25 cellular contexts compared by ENCODE assay signal in genomic region chr5:5348135-5348534, GRCh38.
DNase-seq lines count a peak whose midpoint lies in the region; ATAC-seq, FAIRE-seq and TF ChIP-seq lines count a peak whose summit lies in the region.
"Had no signal": no experiment of that assay in that cellular context is flagged by ENCODE, and none has a peak within 500 bp of the region (broad histone marks: within the 10 kb centered on the region; RNA-seq: fewer than 3 reads in every experiment).

No MANE protein-coding gene starts in this region.

- H3K79me2 ChIP-seq in HepG2 (ENCODE audit: insufficient read depth, low read length): no peaks in the 10 kb centered on the region

- TF ChIP-seq EP300 in HepG2 (IDR thresholded peaks at IDR 0.05; ENCODE audit: low read depth in 2 of 2, low read length in 2 of 2) (no peak), HepG2 (CRISPR knock-in tag; IDR thresholded peaks at IDR 0.05; ENCODE audit: borderline replicate concordance) (no peak), esophagus muscularis mucosa (IDR thresholded peaks at IDR 0.05) (no peak)

- BruUV-seq in HepG2 (replicated peaks; lab: Mats Ljungman, UMichigan): no TSS peak

- H3K4me3 Mint-ChIP-seq in WTC11: no peak overlapping the region
- H3K4me3 Mint-ChIP-seq: activated CD4-positive, alpha-beta T cell treated with anti-CD3 and anti-CD28 coated beads, Interleukin-2, amount 10 ng/mL, durations not matched to agents 24 days and 14 days; activated T-helper 1 cell treated with anti-CD3 and anti-CD28 coated beads, Interleukin-12 subunit alpha, Interleukin-12 subunit beta, Interleukin-2, Interleukin-4 antibody, amounts not matched to agents 30 ng/mL and 10 ng/mL and 1 ng/mL, durations not matched to agents 14 hours and 24 hours and 36 hours; stimulated activated naive CD8-positive, alpha-beta T cell treated with anti-CD3 and anti-CD28 coated beads, Interleukin-15, Interleukin-2, amounts not matched to agents 100 ng/mL and 50 ng/mL, for 24 hours; T-helper 2 cell treated with Interferon-gamma antibody and Interleukin-4, amounts not matched to agents 5 μg/mL and 100 μg/mL, for 36 hours had no signal

- TF ChIP-seq RAD21 in HepG2 (CRISPR knock-in tag; IDR thresholded peaks at IDR 0.05): no peak

- no peaks in the 10 kb centered on the region for H3K36me3 Mint-ChIP-seq in WTC11
- H3K36me3 Mint-ChIP-seq: activated naive CD4-positive, alpha-beta T cell treated with anti-CD3 and anti-CD28 coated beads, Interleukin-2, amount 50 U/mL, for 72 hours; IgD-negative memory B cell had no signal

- ATAC-seq in WTC11: peak; percentile 74
- ATAC-seq in HepG2: no peak
- ATAC-seq: activated naive CD4-positive, alpha-beta T cell treated with anti-CD3 and anti-CD28 coated beads, Interleukin-2, amount 50 U/mL, for 72 hours; foreskin keratinocyte; left colon had no signal

- CTCF ChIA-PET in WTC11 (lab: Charles Lee): no interaction called here
- CTCF ChIA-PET in HepG2 (lab: Yijun Ruan, JAX; ENCODE audit: low intra/inter-chr PET ratio, low total read pairs): no interaction called here

- peak overlapping the region; percentile 50 for H3K9ac ChIP-seq in BLaER1
- no peak overlapping the region for H3K9ac ChIP-seq in HepG2 (ENCODE audit: insufficient read depth, low read depth, low read length)
- H3K9ac ChIP-seq: SK-N-SH had no signal

- DNase-seq in G401 (ENCODE audit: low spot score) (peak; percentile 92), WTC11 (ENCODE audit: low spot score) (no peak), HepG2 (ENCODE audit: low spot score) (no peak), nucleus accumbens (lab: John Stamatoyannopoulos, UW) (no peak), NCI-H1694 treated with DMSO at 0.1 percent for 48 hours (lab: John Stamatoyannopoulos, UW) (no peak), esophagus muscularis mucosa (ENCODE audit: extremely low spot score) (no peak), SKM-1 (lab: John Stamatoyannopoulos, UW; ENCODE audit: unreplicated experiment) (no peak)
- DNase-seq: activated CD4-positive, alpha-beta T cell treated with anti-CD3 and anti-CD28 coated beads, Interleukin-2, amount 10 ng/mL, durations not matched to agents 24 days and 14 days; effector CD8-positive, alpha-beta T cell; EL; foreskin keratinocyte; left colon; NCI-H1436; NCI-H524; retina; SK-N-SH; stimulated activated CD4-positive, alpha-beta T cell treated with anti-CD3 and anti-CD28 coated beads, Interleukin-12 subunit alpha, Interleukin-12 subunit beta, amount 100 ng/mL, for 4 hours had no signal

- POLR2A ChIA-PET in WTC11 (lab: Charles Lee) (no interaction called here), HepG2 (lab: Yijun Ruan, JAX) (interaction anchor here (1.3 kb wide), 1 partner anchor 9 kb away, joined by 4 read pairs; no protein-coding TSS in a partner anchor)

- TF ChIP-seq POLR2A in HepG2 (IDR thresholded peaks at IDR 0.05; ENCODE audit: insufficient read depth in 1 of 2, low read depth in 2 of 2, low read length in 2 of 2): no peak
- no peak for TF ChIP-seq POLR2A in esophagus muscularis mucosa (IDR thresholded peaks at IDR 0.05; ENCODE audit: low read depth)

- H4K20me1 ChIP-seq in BLaER1 (no peaks in the 10 kb centered on the region), HepG2 (ENCODE audit: insufficient read depth, low read length) (no peaks in the 10 kb centered on the region)

- H3K4me1 Mint-ChIP-seq in WTC11: peaks cover 16% of the 10 kb centered on the region

- H3K27me3 Mint-ChIP-seq in WTC11 (ENCODE audit: low read depth): peaks cover 7% of the 10 kb centered on the region; the same call in 1 of the 2 replicates
- H3K27me3 Mint-ChIP-seq: activated CD4-positive, alpha-beta T cell treated with anti-CD3 and anti-CD28 coated beads, Interleukin-2, amount 10 ng/mL, durations not matched to agents 24 days and 14 days; stimulated activated naive CD8-positive, alpha-beta T cell treated with anti-CD3 and anti-CD28 coated beads, Interleukin-15, Interleukin-2, amounts not matched to agents 100 ng/mL and 50 ng/mL, for 24 hours had no signal

- peaks cover 16% of the 10 kb centered on the region for H3K9me3 Mint-ChIP-seq in WTC11
- H3K9me3 Mint-ChIP-seq: activated CD4-positive, alpha-beta T cell treated with anti-CD3 and anti-CD28 coated beads, Interleukin-2, amount 10 ng/mL, durations not matched to agents 24 days and 14 days; activated naive CD4-positive, alpha-beta T cell treated with anti-CD3 and anti-CD28 coated beads, Interleukin-2, amount 50 U/mL, for 72 hours; activated T-helper 1 cell treated with anti-CD3 and anti-CD28 coated beads, Interleukin-12 subunit alpha, Interleukin-12 subunit beta, Interleukin-2, Interleukin-4 antibody, amounts not matched to agents 30 ng/mL and 10 ng/mL and 1 ng/mL, durations not matched to agents 14 hours and 24 hours and 36 hours; stimulated activated naive CD8-positive, alpha-beta T cell treated with anti-CD3 and anti-CD28 coated beads, Interleukin-15, Interleukin-2, amounts not matched to agents 100 ng/mL and 50 ng/mL, for 24 hours; T-helper 2 cell treated with Interferon-gamma antibody and Interleukin-4, amounts not matched to agents 5 μg/mL and 100 μg/mL, for 36 hours had no signal

- peak overlapping the region; percentile 48 for H3K4me3 ChIP-seq in BLaER1
- H3K4me3 ChIP-seq in HepG2 (replicated peaks in 1 of 3; ENCODE audit: insufficient read depth in 1 of 3, low read depth in 2 of 3, low read length in 3 of 3): no peak overlapping the region
- H3K4me3 ChIP-seq in esophagus muscularis mucosa: no peak overlapping the region
- H3K4me3 ChIP-seq: heart right ventricle had no signal

- 76% methylated on average over 10 of the region's 10 CpGs for WGBS in HepG2 (ENCODE audit: low lambda C conversion rate)
- 54% methylated on average over 10 of the region's 10 CpGs for WGBS in esophagus muscularis mucosa

- in situ Hi-C loops in G401 (cut with HindIII; ENCODE audit: low sequenced_read_pairs): no loop called here
- in situ Hi-C loops in HepG2 (cut with HindIII; ENCODE audit: extremely low pct_ligation_motif_present, low pct_unique_long_range_greater_than_20kb): no loop called here

- no peaks in the 10 kb centered on the region for H3K36me3 ChIP-seq in BLaER1
- no peaks in the 10 kb centered on the region for H3K36me3 ChIP-seq in HepG2 (replicated peaks in 1 of 2; ENCODE audit: control insufficient read depth in 1 of 2, insufficient read depth in 2 of 2, low read length in 2 of 2)
- no peaks in the 10 kb centered on the region for H3K36me3 ChIP-seq in esophagus muscularis mucosa
- H3K36me3 ChIP-seq: heart right ventricle had no signal

- no peak for TF ChIP-seq CTCF in WTC11 (IDR thresholded peaks at IDR 0.05)
- 0 out of 2 replicates have a peak, but pooled peaks have one; percentile 10 for TF ChIP-seq CTCF in HepG2 (CRISPR knock-in tag; IDR thresholded peaks at IDR 0.05)
- TF ChIP-seq CTCF in esophagus muscularis mucosa (IDR thresholded peaks at IDR 0.05): no peak

- peak overlapping the region; percentile 83 for H3K27ac ChIP-seq in BLaER1
- H3K27ac ChIP-seq in HepG2 (ENCODE audit: extremely low read length, insufficient read depth, low read length): no peak overlapping the region
- no peak overlapping the region for H3K27ac ChIP-seq in esophagus muscularis mucosa (replicated peaks in 1 of 4)
- H3K27ac ChIP-seq: C4-2B, foreskin keratinocyte had no signal

- no peak overlapping the region for H2AFZ ChIP-seq in HepG2 (ENCODE audit: low read length)

- H3K27ac Mint-ChIP-seq in WTC11: no peak overlapping the region
- H3K27ac Mint-ChIP-seq: activated CD4-positive, alpha-beta T cell treated with anti-CD3 and anti-CD28 coated beads, Interleukin-2, amount 10 ng/mL, durations not matched to agents 24 days and 14 days; activated naive CD4-positive, alpha-beta T cell treated with anti-CD3 and anti-CD28 coated beads, Interleukin-2, amount 50 U/mL, for 72 hours; activated T-helper 1 cell treated with anti-CD3 and anti-CD28 coated beads, Interleukin-12 subunit alpha, Interleukin-12 subunit beta, Interleukin-2, Interleukin-4 antibody, amounts not matched to agents 30 ng/mL and 10 ng/mL and 1 ng/mL, durations not matched to agents 14 hours and 24 hours and 36 hours; IgD-negative memory B cell; stimulated activated naive CD8-positive, alpha-beta T cell treated with anti-CD3 and anti-CD28 coated beads, Interleukin-15, Interleukin-2, amounts not matched to agents 100 ng/mL and 50 ng/mL, for 24 hours; T-helper 2 cell treated with Interferon-gamma antibody and Interleukin-4, amounts not matched to agents 5 μg/mL and 100 μg/mL, for 36 hours had no signal

- H3K9me3 ChIP-seq in BLaER1 (peaks cover 22% of the 10 kb centered on the region; the same call in 1 of the 2 replicates), HepG2 (ENCODE audit: low read length) (no peaks in the 10 kb centered on the region), esophagus muscularis mucosa (no peaks in the 10 kb centered on the region)
- H3K9me3 ChIP-seq: heart right ventricle, SK-N-SH had no signal

- no peak for FAIRE-seq in HepG2 (lab: Jason Lieb, UNC)

- H3K4me1 ChIP-seq in BLaER1: peaks cover 64% of the 10 kb centered on the region
- H3K4me1 ChIP-seq in HepG2 (ENCODE audit: insufficient read depth, low read length): peaks cover 41% of the 10 kb centered on the region
- H3K4me1 ChIP-seq in esophagus muscularis mucosa: peaks cover 0 to 22% (median 9%) of the 10 kb centered on the region in 4 donors

- no peaks in the 10 kb centered on the region for H3K27me3 ChIP-seq in BLaER1
- H3K27me3 ChIP-seq in HepG2 (ENCODE audit: control insufficient read depth in 1 of 2, insufficient read depth in 2 of 2, low read length in 2 of 2): no peaks in the 10 kb centered on the region
- no peaks in the 10 kb centered on the region for H3K27me3 ChIP-seq in esophagus muscularis mucosa
- H3K27me3 ChIP-seq: foreskin keratinocyte, heart right ventricle had no signal

- H3K4me2 ChIP-seq in BLaER1 (peak overlapping the region; percentile 85), HepG2 (ENCODE audit: low read depth, low read length) (no peak overlapping the region)
- H3K4me2 ChIP-seq: SK-N-SH had no signal

- intact Hi-C loops in HepG2 (cut with micrococcal nuclease; ENCODE audit: unreplicated experiment): no loop called here
- intact Hi-C loops in esophagus muscularis mucosa (cut with DNase I): no loop called here

TF ChIP-seq in WTC11, 78 proteins besides CTCF, POLR2A, EP300 and RAD21 (continues in another document):
- TF ChIP-seq GABPB1 (CRISPR knock-in tag; IDR thresholded peaks at IDR 0.05): no peak

TF ChIP-seq in HepG2, 621 proteins besides CTCF, POLR2A, EP300 and RAD21 (continues in another document):
- TF ChIP-seq PCBP1 (IDR thresholded peaks at IDR 0.05; ENCODE audit: borderline replicate concordance, low read depth, low read length): no peak
- no peak for TF ChIP-seq NCOA5 (CRISPR knock-in tag; IDR thresholded peaks at IDR 0.05)
- TF ChIP-seq, protein P1, sequence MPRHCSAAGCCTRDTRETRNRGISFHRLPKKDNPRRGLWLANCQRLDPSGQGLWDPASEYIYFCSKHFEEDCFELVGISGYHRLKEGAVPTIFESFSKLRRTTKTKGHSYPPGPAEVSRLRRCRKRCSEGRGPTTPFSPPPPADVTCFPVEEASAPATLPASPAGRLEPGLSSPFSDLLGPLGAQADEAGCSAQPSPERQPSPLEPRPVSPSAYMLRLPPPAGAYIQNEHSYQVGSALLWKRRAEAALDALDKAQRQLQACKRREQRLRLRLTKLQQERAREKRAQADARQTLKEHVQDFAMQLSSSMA (CRISPR knock-in tag; IDR thresholded peaks at IDR 0.05): no peak
